In genomic region chr3:123151853-123152420, GRCh38 we compare ENCODE assay signal across 8 cellular contexts. TPM values are rescaled to one million over a fixed set of nuclear protein-coding genes. Genes with fewer than 3 reads are reported as not detected.
DNase-seq lines count a peak whose midpoint lies in the region; ATAC-seq and TF ChIP-seq lines count a peak whose summit lies in the region.
"Not testable (repeated sequence)": the region's sequence is repeated elsewhere in the genome, so short reads cannot be mapped to it uniquely, and the experiment has no call there.

No MANE protein-coding gene starts in this region.

- not testable (repeated sequence) for H3K36me3 ChIP-seq in CD4-positive, CD25-positive, alpha-beta regulatory T cell (ENCODE audit: control insufficient read depth, insufficient read depth, low read length); neural progenitor cell
- H3K36me3 ChIP-seq in OCI-LY3 (replicated peaks; ENCODE audit: low read depth, low read length) = peaks cover 39% of the 10 kb centered on the region
- H3K36me3 ChIP-seq in vagina = peaks cover 0 to 26% of the 10 kb centered on the region in 2 donors

- not testable (repeated sequence) for H3K79me2 ChIP-seq in OCI-LY3 (ENCODE audit: low read length); neural progenitor cell (ENCODE audit: low read depth)

- H3K9me3 ChIP-seq in CD4-positive, CD25-positive, alpha-beta regulatory T cell (ENCODE audit: control insufficient read depth in 2 of 2, low read length in 2 of 2); OCI-LY3 (ENCODE audit: insufficient read depth, low read length); neural progenitor cell (ENCODE audit: low read depth); vagina: not testable (repeated sequence)

- H3K9ac ChIP-seq in OCI-LY3 (ENCODE audit: low read length); neural progenitor cell: not testable (repeated sequence)

- intact Hi-C loops in activated CD4-positive, alpha-beta T cell treated with anti-CD3 and anti-CD28 coated beads, Interleukin-2, amount 10 ng/mL, durations not matched to agents 24 days and 14 days (cut with micrococcal nuclease); activated naive CD4-positive, alpha-beta T cell treated with anti-CD3 and anti-CD28 coated beads for 36 hours (cut with micrococcal nuclease); vagina (cut with DNase I): not testable (repeated sequence)

- H4K20me1 ChIP-seq in OCI-LY3 (ENCODE audit: insufficient read depth, low read length) = not testable (repeated sequence)
- peaks cover 13% of the 10 kb centered on the region for H4K20me1 ChIP-seq in neural progenitor cell (ENCODE audit: low read depth)

- not testable (repeated sequence) for H3K4me2 ChIP-seq in OCI-LY3 (ENCODE audit: low read length); neural progenitor cell

- not testable (repeated sequence) for H2AFZ ChIP-seq in OCI-LY3 (ENCODE audit: low read depth, low read length); neural progenitor cell (replicated peaks)

- H3K4me3 Mint-ChIP-seq in CD4-positive, CD25-positive, alpha-beta regulatory T cell; activated CD4-positive, alpha-beta T cell treated with anti-CD3 and anti-CD28 coated beads, Interleukin-2, amount 10 ng/mL, durations not matched to agents 24 days and 14 days; activated naive CD4-positive, alpha-beta T cell treated with anti-CD3 and anti-CD28 coated beads for 36 hours; chondrocyte (ENCODE audit: unreplicated experiment); neural progenitor cell: not testable (repeated sequence)

- not testable (repeated sequence) for H3K9me3 Mint-ChIP-seq in CD4-positive, CD25-positive, alpha-beta regulatory T cell; activated CD4-positive, alpha-beta T cell treated with anti-CD3 and anti-CD28 coated beads, Interleukin-2, amount 10 ng/mL, durations not matched to agents 24 days and 14 days; activated naive CD4-positive, alpha-beta T cell treated with anti-CD3 and anti-CD28 coated beads for 36 hours; chondrocyte (ENCODE audit: low read depth); neural progenitor cell

- not testable (repeated sequence) for TF ChIP-seq CTCF in OCI-LY3 (IDR thresholded peaks at IDR 0.05; ENCODE audit: low read depth, low read length); chondrocyte (IDR thresholded peaks at IDR 0.05); neural progenitor cell (IDR thresholded peaks at IDR 0.05); vagina (IDR thresholded peaks at IDR 0.05)

- peak overlapping the region in 1 of 3 donors; percentile 63 for H3K27ac Mint-ChIP-seq in CD4-positive, CD25-positive, alpha-beta regulatory T cell
- peak overlapping the region; percentile 54 for H3K27ac Mint-ChIP-seq in activated CD4-positive, alpha-beta T cell treated with anti-CD3 and anti-CD28 coated beads, Interleukin-2, amount 10 ng/mL, durations not matched to agents 24 days and 14 days
- H3K27ac Mint-ChIP-seq in activated naive CD4-positive, alpha-beta T cell treated with anti-CD3 and anti-CD28 coated beads for 36 hours = peak overlapping the region; percentile 46
- H3K27ac Mint-ChIP-seq in chondrocyte (ENCODE audit: unreplicated experiment) = not testable (repeated sequence)
- peak overlapping the region; percentile 98 for H3K27ac Mint-ChIP-seq in neural progenitor cell

- not testable (repeated sequence) for H3K4me1 Mint-ChIP-seq in CD4-positive, CD25-positive, alpha-beta regulatory T cell; activated CD4-positive, alpha-beta T cell treated with anti-CD3 and anti-CD28 coated beads, Interleukin-2, amount 10 ng/mL, durations not matched to agents 24 days and 14 days; activated naive CD4-positive, alpha-beta T cell treated with anti-CD3 and anti-CD28 coated beads for 36 hours (ENCODE audit: low read depth); chondrocyte (ENCODE audit: low read depth)
- peaks cover 73% of the 10 kb centered on the region for H3K4me1 Mint-ChIP-seq in neural progenitor cell

- H3K27me3 Mint-ChIP-seq in CD4-positive, CD25-positive, alpha-beta regulatory T cell; activated CD4-positive, alpha-beta T cell treated with anti-CD3 and anti-CD28 coated beads, Interleukin-2, amount 10 ng/mL, durations not matched to agents 24 days and 14 days; activated naive CD4-positive, alpha-beta T cell treated with anti-CD3 and anti-CD28 coated beads for 36 hours (ENCODE audit: low read depth); chondrocyte (ENCODE audit: low read depth); neural progenitor cell (ENCODE audit: insufficient read depth, low read depth): not testable (repeated sequence)

- not testable (repeated sequence) for H3K36me3 Mint-ChIP-seq in CD4-positive, CD25-positive, alpha-beta regulatory T cell
- peaks cover 51% of the 10 kb centered on the region for H3K36me3 Mint-ChIP-seq in activated CD4-positive, alpha-beta T cell treated with anti-CD3 and anti-CD28 coated beads, Interleukin-2, amount 10 ng/mL, durations not matched to agents 24 days and 14 days (ENCODE audit: low read depth)
- peaks cover 61% of the 10 kb centered on the region for H3K36me3 Mint-ChIP-seq in activated naive CD4-positive, alpha-beta T cell treated with anti-CD3 and anti-CD28 coated beads for 36 hours (ENCODE audit: low read depth)
- H3K36me3 Mint-ChIP-seq in chondrocyte (ENCODE audit: low read depth) (peaks cover 39% of the 10 kb centered on the region), neural progenitor cell (peaks cover 25% of the 10 kb centered on the region)

- H3F3A ChIP-seq in neural progenitor cell (ENCODE audit: low read depth) = not testable (repeated sequence)

- not testable (repeated sequence) for DNase-seq in CD4-positive, CD25-positive, alpha-beta regulatory T cell; activated CD4-positive, alpha-beta T cell treated with anti-CD3 and anti-CD28 coated beads, Interleukin-2, amount 10 ng/mL, durations not matched to agents 24 days and 14 days; activated naive CD4-positive, alpha-beta T cell treated with anti-CD3 and anti-CD28 coated beads for 36 hours; neural progenitor cell (ENCODE audit: low spot score)
- peak; percentile 15 for DNase-seq in chondrocyte (ENCODE audit: low spot score)
- DNase-seq in vagina (ENCODE audit: extremely low spot score in 2 of 2) = peak; percentile 22 to 29

- H3K4me1 ChIP-seq in CD4-positive, CD25-positive, alpha-beta regulatory T cell (ENCODE audit: control insufficient read depth, insufficient read depth, low read length, poor library complexity, severe bottlenecking); vagina: not testable (repeated sequence)
- peaks cover 22% of the 10 kb centered on the region for H3K4me1 ChIP-seq in OCI-LY3 (ENCODE audit: low read length)
- peaks cover 35% of the 10 kb centered on the region for H3K4me1 ChIP-seq in neural progenitor cell

- CTCF ChIA-PET in activated naive CD4-positive, alpha-beta T cell treated with anti-CD3 and anti-CD28 coated beads for 36 hours (lab: Charles Lee) = not testable (repeated sequence)

- not testable (repeated sequence) for H3K27me3 ChIP-seq in CD4-positive, CD25-positive, alpha-beta regulatory T cell (ENCODE audit: control insufficient read depth, insufficient read depth, low read length); OCI-LY3 (ENCODE audit: low read depth, low read length); layer of hippocampus (ENCODE audit: control insufficient read depth, insufficient read depth, low read length); neural progenitor cell; vagina

- peak overlapping the region; percentile 63 for H3K27ac ChIP-seq in CD4-positive, CD25-positive, alpha-beta regulatory T cell (ENCODE audit: insufficient read depth, low read length, poor library complexity, severe bottlenecking)
- H3K27ac ChIP-seq in OCI-LY3 (ENCODE audit: low read length) = peak overlapping the region; percentile 23; the same call in 1 of the 2 replicates
- H3K27ac ChIP-seq in layer of hippocampus (ENCODE audit: low read depth, low read length) = peak overlapping the region; percentile 35
- H3K27ac ChIP-seq in neural progenitor cell, vagina: not testable (repeated sequence)

- H3K4me3 ChIP-seq in CD4-positive, CD25-positive, alpha-beta regulatory T cell (ENCODE audit: low read depth, low read length); OCI-LY3 (ENCODE audit: low read length); neural progenitor cell; vagina: not testable (repeated sequence)

- not testable (repeated sequence) for TF ChIP-seq POLR2A in vagina (IDR thresholded peaks at IDR 0.05)

- ATAC-seq in CD4-positive, CD25-positive, alpha-beta regulatory T cell (ENCODE audit: low read depth in 2 of 2) = not testable (repeated sequence)

RNA-seq across cellular contexts. Expression of gene SEC22A, which starts 49.8 kb away (rescaled TPM):
- total RNA-seq in CD4-positive, CD25-positive, alpha-beta regulatory T cell = 22.9 TPM
- polyA plus RNA-seq in CD4-positive, CD25-positive, alpha-beta regulatory T cell = 10 to 100 TPM; 14.9 to 23.1 (median 18.7) TPM
- total RNA-seq in activated CD4-positive, alpha-beta T cell treated with anti-CD3 and anti-CD28 coated beads, Interleukin-2, amount 10 ng/mL, durations not matched to agents 24 days and 14 days = 16.3 and 18.7 TPM in 2 replicates
- total RNA-seq in activated naive CD4-positive, alpha-beta T cell treated with anti-CD3 and anti-CD28 coated beads for 36 hours = 10 to 100 TPM; 14.3 to 18.7 TPM
- 14.4 to 20.2 TPM (median 16.7 TPM) in 3 replicates for total RNA-seq in chondrocyte
- 25.8 and 26.4 TPM in 2 replicates for total RNA-seq in neural progenitor cell (ENCODE audit: low replicate concordance)
- 17.7 TPM for total RNA-seq in vagina
